In genomic region chr3:131976448-131976847, GRCh38 we compare ENCODE assay signal across 32 cellular contexts. TPM values are rescaled to one million over a fixed set of nuclear protein-coding genes. Genes with fewer than 3 reads are reported as not detected.
"Had no signal": no experiment of that assay in that cellular context is flagged by ENCODE, and none has a peak within 500 bp of the region (broad histone marks: within the 10 kb centered on the region; RNA-seq: fewer than 3 reads in every experiment).

No MANE protein-coding gene starts in this region.

- H3K27ac ChIP-seq: body of pancreas, brain microvascular endothelial cell, breast epithelium, WERI-Rb-1 had no signal

- H3K36me3 ChIP-seq: brain microvascular endothelial cell, breast epithelium, WERI-Rb-1 had no signal

- H3K9me3 ChIP-seq: body of pancreas had no signal

- H3K4me1 ChIP-seq: body of pancreas, breast epithelium had no signal

- H3K27me3 ChIP-seq: body of pancreas, brain microvascular endothelial cell, breast epithelium had no signal

- ATAC-seq: activated CD4-positive, alpha-beta T cell treated with anti-CD3 and anti-CD28 coated beads for 36 hours; activated CD4-positive, CD25-positive, alpha-beta regulatory T cell treated with anti-CD3 and anti-CD28 coated beads, Interleukin-2, amount 50 U/mL, for 24 hours; activated CD8-positive, alpha-beta memory T cell treated with anti-CD3 and anti-CD28 coated beads, Interleukin-2, amount 10 ng/mL, durations not matched to agents 7 days and 5 days; activated naive CD8-positive, alpha-beta T cell treated with anti-CD3 and anti-CD28 coated beads, Interleukin-2, amount 50 U/mL, for 24 hours; body of pancreas; WTC11 had no signal

- H3K4me3 ChIP-seq: body of pancreas, breast epithelium had no signal

- DNase-seq: activated CD4-positive, alpha-beta memory T cell treated with anti-CD3 and anti-CD28 coated beads, Interleukin-2, amount 10 ng/mL, durations not matched to agents 7 days and 5 days; activated CD4-positive, alpha-beta T cell treated with anti-CD3 and anti-CD28 coated beads for 1 hour; activated CD4-positive, alpha-beta T cell treated with anti-CD3 and anti-CD28 coated beads for 36 hours; activated CD4-positive, alpha-beta T cell treated with anti-CD3 and anti-CD28 coated beads for 48 hours; activated CD4-positive, alpha-beta T cell treated with anti-CD3 and anti-CD28 coated beads, Interleukin-2, amount 10 ng/mL, durations not matched to agents 7 days and 5 days; activated CD4-positive, alpha-beta T cell treated with anti-CD3 and anti-CD28 coated beads, Interleukin-2, amount 50 U/mL, for 48 hours; activated CD4-positive, CD25-positive, alpha-beta regulatory T cell; activated CD8-positive, alpha-beta memory T cell treated with anti-CD3 and anti-CD28 coated beads for 24 hours; activated CD8-positive, alpha-beta memory T cell treated with anti-CD3 and anti-CD28 coated beads, Interleukin-2, amount 10 ng/mL, durations not matched to agents 7 days and 5 days; activated CD8-positive, alpha-beta memory T cell treated with anti-CD3 and anti-CD28 coated beads, Interleukin-2, amount 50 U/mL, for 48 hours; activated CD8-positive, alpha-beta T cell treated with anti-CD3 and anti-CD28 coated beads, Interleukin-2, amount 10 ng/mL, durations not matched to agents 7 days and 5 days; activated effector memory CD4-positive, alpha-beta T cell treated with Interleukin-2 at 50 U/mL for 16 hours; activated gamma-delta T cell; activated naive CD4-positive, alpha-beta T cell treated with anti-CD3 and anti-CD28 coated beads, Interleukin-2, amount 10 ng/mL, durations not matched to agents 7 days and 5 days; activated naive CD4-positive, alpha-beta T cell treated with Interleukin-2 at 50 U/mL for 16 hours; activated naive CD8-positive, alpha-beta T cell treated with anti-CD3 and anti-CD28 coated beads, Interleukin-2, amount 10 ng/mL, durations not matched to agents 7 days and 5 days; activated naive CD8-positive, alpha-beta T cell treated with anti-CD3 and anti-CD28 coated beads, Interleukin-2, amount 50 U/mL, for 24 hours; activated T-cell treated with anti-CD3 and anti-CD28 coated beads, Interleukin-2, amount 50 U/mL, for 24 hours; activated T-cell treated with anti-CD3 and anti-CD28 coated beads, Interleukin-2, amount 50 U/mL, for 48 hours; amygdala; anterior cingulate cortex; body of pancreas; brain microvascular endothelial cell; central memory CD4-positive, alpha-beta T cell; T-helper 1 cell; T-helper 2 cell; T-helper 9 cell; WERI-Rb-1 had no signal

RNA-seq across cellular contexts. Expression of gene CPNE4, which starts 58.4 kb away (rescaled TPM):
- total RNA-seq: activated CD4-positive, alpha-beta memory T cell treated with anti-CD3 and anti-CD28 coated beads, Interleukin-2, amount 10 ng/mL, durations not matched to agents 7 days and 5 days; activated CD4-positive, alpha-beta T cell treated with anti-CD3 and anti-CD28 coated beads for 36 hours; activated CD4-positive, alpha-beta T cell treated with anti-CD3 and anti-CD28 coated beads, Interleukin-2, amount 10 ng/mL, durations not matched to agents 7 days and 5 days; activated CD8-positive, alpha-beta memory T cell treated with anti-CD3 and anti-CD28 coated beads, Interleukin-2, amount 10 ng/mL, durations not matched to agents 7 days and 5 days; activated CD8-positive, alpha-beta T cell treated with anti-CD3 and anti-CD28 coated beads, Interleukin-2, amount 10 ng/mL, durations not matched to agents 7 days and 5 days; activated naive CD8-positive, alpha-beta T cell treated with anti-CD3 and anti-CD28 coated beads, Interleukin-2, amount 10 ng/mL, durations not matched to agents 7 days and 5 days; activated T-helper 2 cell treated with anti-CD3 and anti-CD28 coated beads, Interferon-gamma antibody, Interleukin-2, Interleukin-4, amounts not matched to agents 10 μg/mL and 5 μg/mL and 100 μg/mL, durations not matched to agents 14 hours and 24 hours and 36 hours; body of pancreas had no signal
